Comparison of ENCODE assay signal across 18 cellular contexts in the genomic region with DNA sequence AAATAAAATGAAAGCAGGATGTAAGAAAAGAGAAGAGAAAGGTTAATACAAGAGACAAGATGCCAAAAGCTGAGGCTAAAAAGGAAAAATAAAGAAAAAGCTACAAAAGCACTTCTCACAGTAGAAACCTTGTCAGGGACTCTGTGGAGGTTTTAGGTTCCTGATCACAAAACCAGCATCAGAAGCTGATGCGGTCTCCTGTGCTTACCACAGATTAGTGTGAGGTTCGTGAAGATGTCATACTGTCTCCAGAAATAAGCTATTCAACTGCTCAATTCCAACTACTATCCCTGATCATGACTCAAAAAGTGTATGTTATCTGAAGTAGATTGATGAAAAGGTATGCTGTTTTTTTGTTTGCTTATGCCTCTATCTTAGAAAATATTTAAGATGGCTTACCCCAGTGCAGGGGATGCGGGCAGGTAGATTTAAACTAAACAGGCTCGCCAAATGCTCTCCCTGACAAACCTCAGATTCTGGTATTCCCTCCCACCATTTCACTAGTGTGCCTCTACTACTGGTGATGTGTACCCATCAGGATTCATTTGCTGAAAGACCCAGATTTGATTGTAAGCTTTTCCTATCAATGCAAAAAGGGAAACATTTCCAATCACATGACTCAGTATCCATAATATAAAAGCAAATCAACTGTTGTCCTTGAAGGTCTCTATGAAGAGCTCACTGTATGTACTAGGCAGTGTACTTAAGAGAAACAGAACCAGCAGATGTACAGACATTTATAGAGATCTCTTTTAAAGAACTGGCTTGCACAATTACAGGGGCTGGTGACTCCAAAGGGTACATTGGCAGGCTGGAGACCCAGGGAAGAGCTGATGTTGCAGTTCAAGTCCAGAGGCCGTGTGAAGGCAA.
DNase-seq lines count a peak whose midpoint lies in the region; ATAC-seq and TF ChIP-seq lines count a peak whose summit lies in the region.
"Had no signal": no experiment of that assay in that cellular context is flagged by ENCODE, and none has a peak within 500 bp of the region (broad histone marks: within the 10 kb centered on the region; RNA-seq: fewer than 3 reads in every experiment).

No MANE protein-coding gene starts in this region.

- H3K27me3 ChIP-seq in sigmoid colon, result no peaks in the 10 kb centered on the region
- H3K27me3 ChIP-seq: body of pancreas, dorsolateral prefrontal cortex, esophagus squamous epithelium, neutrophil had no signal

- DNase-seq in left ventricle myocardium superior (no peak), cardiac septum (ENCODE audit: low spot score) (no peak), WTC11 (ENCODE audit: low spot score) (no peak), left lobe of liver (ENCODE audit: low spot score) (no peak), KBM-7 (no peak), sigmoid colon (no peak), NCI-H748 treated with DMSO at 0.1 percent for 48 hours (lab: John Stamatoyannopoulos, UW) (no peak)
- DNase-seq: dorsolateral prefrontal cortex; esophagus squamous epithelium; GF-D8; mesenchymal stem cell; NCI-H1105; stimulated activated CD4-positive, alpha-beta T cell treated with anti-CD3 and anti-CD28 coated beads, Interleukin-2, amount 100 ng/mL, for 24 hours had no signal

- H3K27ac ChIP-seq in sigmoid colon, result no peak overlapping the region
- H3K27ac ChIP-seq: body of pancreas, esophagus squamous epithelium, KMS-11, neutrophil had no signal

- no peaks in the 10 kb centered on the region for H3K36me3 ChIP-seq in sigmoid colon
- H3K36me3 ChIP-seq: neutrophil had no signal

- no peak for TF ChIP-seq EP300 in sigmoid colon (IDR thresholded peaks at IDR 0.05)

- no peaks in the 10 kb centered on the region for H3K4me1 ChIP-seq in sigmoid colon
- H3K4me1 ChIP-seq: esophagus squamous epithelium had no signal

- no peak overlapping the region for H3K4me3 ChIP-seq in sigmoid colon
- H3K4me3 ChIP-seq: body of pancreas, dorsolateral prefrontal cortex, esophagus squamous epithelium, GM23338 had no signal

- 84 to 95% methylated on average over 5 of the region's 5 CpGs for WGBS in sigmoid colon, 2 donors

- in situ Hi-C loops in KBM-7 (cut with MboI; ENCODE audit: low pct_unique_long_range_greater_than_20kb, low sequenced_read_pairs), result no loop called here

- peak; percentile 67 for ATAC-seq in left ventricle myocardium superior
- ATAC-seq in WTC11, result no peak
- ATAC-seq in left lobe of liver, result peak; percentile 36
- ATAC-seq: body of pancreas, GM23338 had no signal

- H3K27me3 Mint-ChIP-seq in WTC11 (ENCODE audit: low read depth), result no peaks in the 10 kb centered on the region
- H3K27me3 Mint-ChIP-seq in stimulated activated naive CD8-positive, alpha-beta T cell treated with anti-CD3 and anti-CD28 coated beads, Interleukin-15, Interleukin-2, amounts not matched to agents 100 ng/mL and 50 ng/mL, for 24 hours, result no peaks in the 10 kb centered on the region

- CTCF ChIA-PET in WTC11 (lab: Charles Lee), result no interaction called here

- intact Hi-C loops in left ventricle myocardium superior (cut with micrococcal nuclease), result no loop called here
- intact Hi-C loops in cardiac septum (cut with DNase I), result no loop called here
- intact Hi-C loops in sigmoid colon (cut with DNase I), result no loop called here

- H3K27ac Mint-ChIP-seq in WTC11, result peak overlapping the region; percentile 36; the same call in 1 of the 2 replicates
- H3K27ac Mint-ChIP-seq in stimulated activated naive CD8-positive, alpha-beta T cell treated with anti-CD3 and anti-CD28 coated beads, Interleukin-15, Interleukin-2, amounts not matched to agents 100 ng/mL and 50 ng/mL, for 24 hours, result peak overlapping the region; percentile 64
- H3K27ac Mint-ChIP-seq: GM23338 had no signal

- H3K4me3 Mint-ChIP-seq in WTC11, result no peak overlapping the region
- peak overlapping the region; percentile 20 for H3K4me3 Mint-ChIP-seq in stimulated activated naive CD8-positive, alpha-beta T cell treated with anti-CD3 and anti-CD28 coated beads, Interleukin-15, Interleukin-2, amounts not matched to agents 100 ng/mL and 50 ng/mL, for 24 hours
- H3K4me3 Mint-ChIP-seq: GM23338 had no signal

- peaks cover 52% of the 10 kb centered on the region for H3K4me1 Mint-ChIP-seq in WTC11
- peaks cover 63% of the 10 kb centered on the region for H3K4me1 Mint-ChIP-seq in stimulated activated naive CD8-positive, alpha-beta T cell treated with anti-CD3 and anti-CD28 coated beads, Interleukin-15, Interleukin-2, amounts not matched to agents 100 ng/mL and 50 ng/mL, for 24 hours (ENCODE audit: low read depth)

- peaks cover 7% of the 10 kb centered on the region for H3K9me3 Mint-ChIP-seq in WTC11
- H3K9me3 Mint-ChIP-seq in stimulated activated naive CD8-positive, alpha-beta T cell treated with anti-CD3 and anti-CD28 coated beads, Interleukin-15, Interleukin-2, amounts not matched to agents 100 ng/mL and 50 ng/mL, for 24 hours, result peaks cover 13% of the 10 kb centered on the region
- H3K9me3 Mint-ChIP-seq: GM23338 had no signal

- POLR2A ChIA-PET in WTC11 (lab: Charles Lee), result interaction anchor here (1.0 kb wide), 1 partner anchor 9 kb away, joined by 3 read pairs; no protein-coding TSS in a partner anchor

- no peak for TF ChIP-seq CTCF in WTC11 (IDR thresholded peaks at IDR 0.05)
- no peak for TF ChIP-seq CTCF in sigmoid colon (IDR thresholded peaks at IDR 0.05)

- H3K36me3 Mint-ChIP-seq in WTC11, result peaks cover 22% of the 10 kb centered on the region
- H3K36me3 Mint-ChIP-seq in stimulated activated naive CD8-positive, alpha-beta T cell treated with anti-CD3 and anti-CD28 coated beads, Interleukin-15, Interleukin-2, amounts not matched to agents 100 ng/mL and 50 ng/mL, for 24 hours (ENCODE audit: low read depth), result peaks cover 46% of the 10 kb centered on the region

- no peak for TF ChIP-seq POLR2A in sigmoid colon (IDR thresholded peaks at IDR 0.05)

- H3K9me3 ChIP-seq in sigmoid colon, result no peaks in the 10 kb centered on the region
- H3K9me3 ChIP-seq: body of pancreas, esophagus squamous epithelium, neutrophil had no signal

TF ChIP-seq in WTC11, 78 proteins besides CTCF, POLR2A, EP300 and RAD21 (continues in another document):
- TF ChIP-seq E2F4 (CRISPR knock-in tag; IDR thresholded peaks at IDR 0.05; ENCODE audit: borderline replicate concordance, low read depth) (no peak), USF1 (CRISPR knock-in tag; IDR thresholded peaks at IDR 0.05) (no peak), RELA (CRISPR knock-in tag; IDR thresholded peaks at IDR 0.05; ENCODE audit: borderline replicate concordance) (no peak), ZNF671 (CRISPR knock-in tag; IDR thresholded peaks at IDR 0.05) (no peak)
- TF ChIP-seq, protein P1, sequence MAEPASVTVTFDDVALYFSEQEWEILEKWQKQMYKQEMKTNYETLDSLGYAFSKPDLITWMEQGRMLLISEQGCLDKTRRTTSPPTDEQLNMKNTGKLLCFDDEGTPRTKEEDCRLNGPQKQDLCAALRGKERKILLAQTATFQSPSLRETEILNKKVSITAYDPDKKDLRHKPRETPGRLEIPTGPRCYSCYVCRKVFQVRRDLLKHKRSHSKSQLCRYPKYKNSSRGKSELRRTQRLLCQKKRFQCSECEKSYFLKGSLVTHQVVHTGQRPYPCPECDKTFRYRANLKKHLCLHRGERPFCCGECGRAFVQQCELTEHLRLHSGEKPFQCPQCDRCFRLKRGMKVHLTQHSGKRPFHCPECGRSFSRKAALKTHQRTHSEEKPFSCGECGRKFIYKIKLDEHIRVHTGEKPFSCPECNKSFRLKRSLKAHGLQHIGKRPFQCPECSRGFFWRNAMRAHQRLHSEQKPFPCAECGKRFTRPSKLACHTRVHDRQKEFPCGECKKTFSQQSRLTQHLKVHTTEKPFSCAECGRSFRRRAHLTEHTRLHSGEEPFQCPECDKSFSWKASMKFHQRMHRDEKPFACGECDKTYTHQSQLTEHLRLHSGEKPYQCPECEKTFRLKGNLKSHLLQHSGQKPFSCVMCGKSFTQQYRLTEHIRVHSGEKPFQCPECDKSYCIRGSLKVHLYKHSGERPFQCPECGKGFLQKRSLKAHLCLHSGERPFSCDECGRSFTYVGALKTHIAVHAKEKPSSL (CRISPR knock-in tag; conservative IDR thresholded peaks at IDR 0.05), result no peak
- TF ChIP-seq, protein P2, sequence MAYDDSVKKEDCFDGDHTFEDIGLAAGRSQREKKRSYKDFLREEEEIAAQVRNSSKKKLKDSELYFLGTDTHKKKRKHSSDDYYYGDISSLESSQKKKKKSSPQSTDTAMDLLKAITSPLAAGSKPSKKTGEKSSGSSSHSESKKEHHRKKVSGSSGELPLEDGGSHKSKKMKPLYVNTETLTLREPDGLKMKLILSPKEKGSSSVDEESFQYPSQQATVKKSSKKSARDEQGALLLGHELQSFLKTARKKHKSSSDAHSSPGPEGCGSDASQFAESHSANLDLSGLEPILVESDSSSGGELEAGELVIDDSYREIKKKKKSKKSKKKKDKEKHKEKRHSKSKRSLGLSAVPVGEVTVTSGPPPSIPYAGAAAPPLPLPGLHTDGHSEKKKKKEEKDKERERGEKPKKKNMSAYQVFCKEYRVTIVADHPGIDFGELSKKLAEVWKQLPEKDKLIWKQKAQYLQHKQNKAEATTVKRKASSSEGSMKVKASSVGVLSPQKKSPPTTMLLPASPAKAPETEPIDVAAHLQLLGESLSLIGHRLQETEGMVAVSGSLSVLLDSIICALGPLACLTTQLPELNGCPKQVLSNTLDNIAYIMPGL (CRISPR knock-in tag; IDR thresholded peaks at IDR 0.05), result no peak
